8 cellular contexts compared by ENCODE assay signal in the genomic region with DNA sequence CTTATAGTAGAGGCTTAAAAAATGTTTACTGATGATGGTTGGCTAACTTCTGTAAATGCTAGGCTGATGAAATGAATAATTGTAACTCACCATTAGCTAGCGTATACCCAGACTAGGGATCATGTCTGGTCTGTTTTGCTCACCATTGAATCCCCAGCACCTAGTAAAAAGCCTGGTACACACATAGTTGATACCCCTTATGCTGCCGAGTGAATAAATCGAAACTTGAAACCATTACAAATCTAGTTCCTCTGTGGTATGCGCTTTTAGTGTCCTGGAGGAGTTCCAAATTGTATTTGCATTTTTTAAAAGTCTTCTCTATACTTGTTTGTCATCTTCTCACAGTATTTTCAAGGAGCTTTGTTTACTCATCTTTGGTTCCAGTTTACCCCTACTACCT.
DNase-seq lines count a peak whose midpoint lies in the region; ATAC-seq and TF ChIP-seq lines count a peak whose summit lies in the region.

No MANE protein-coding gene starts in this region.

- peak overlapping the region in 1 of 2 donors; percentile 48 for H3K27ac Mint-ChIP-seq in stimulated activated naive CD8-positive, alpha-beta T cell treated with anti-CD3 and anti-CD28 coated beads, Interleukin-15, amount 100 ng/mL, for 72 hours

- DNase-seq in GM20000 (ENCODE audit: low spot score) (peak; percentile 63), RWPE1 (ENCODE audit: low spot score) (peak; percentile 18), fibroblast of gingiva (ENCODE audit: low read depth) (peak; percentile 49), ACHN (no peak), amygdala (lab: John Stamatoyannopoulos, UW) (no peak)
- DNase-seq in stimulated activated naive CD8-positive, alpha-beta T cell treated with anti-CD3 and anti-CD28 coated beads, Interleukin-15, amount 100 ng/mL, for 72 hours: no peak

- no peak for TF ChIP-seq CTCF in C4-2B (conservative IDR thresholded peaks at IDR 0.05)
- TF ChIP-seq CTCF in GM20000 (IDR thresholded peaks at IDR 0.05; ENCODE audit: extremely low read depth, missing control alignments): no peak
- no peak for TF ChIP-seq CTCF in RWPE1 (conservative IDR thresholded peaks at IDR 0.05; ENCODE audit: low read depth)

- POLR2A ChIA-PET in RWPE1 (lab: Yijun Ruan, JAX; ENCODE audit: low non-redundant PET): interaction anchor here (2.0 kb wide), 1 partner anchor 43 kb away, joined by 10 read pairs; no protein-coding TSS in a partner anchor

- peak overlapping the region; percentile 83 to 88 for H3K4me3 Mint-ChIP-seq in stimulated activated naive CD8-positive, alpha-beta T cell treated with anti-CD3 and anti-CD28 coated beads, Interleukin-15, amount 100 ng/mL, for 72 hours

- in situ Hi-C loops in ACHN (cut with HindIII; ENCODE audit: low pct_ligation_motif_present, low pct_unique_long_range_greater_than_20kb, low sequenced_read_pairs): no loop called here

- H3K4me1 Mint-ChIP-seq in stimulated activated naive CD8-positive, alpha-beta T cell treated with anti-CD3 and anti-CD28 coated beads, Interleukin-15, amount 100 ng/mL, for 72 hours: peaks cover 52% of the 10 kb centered on the region

- ATAC-seq in stimulated activated naive CD8-positive, alpha-beta T cell treated with anti-CD3 and anti-CD28 coated beads, Interleukin-15, amount 100 ng/mL, for 72 hours: no peak
- ATAC-seq in GM18909 (IDR thresholded peaks at IDR 0.05; ENCODE audit: poor library complexity, unreplicated experiment): no peak

- CTCF ChIA-PET in RWPE1 (lab: Yijun Ruan, JAX): interaction anchor here (0.7 to 4.1 kb wide), 2 partner anchors 31 to 741 kb away, joined by 3 to 37 read pairs; no protein-coding TSS in a partner anchor

- H3K27me3 Mint-ChIP-seq in stimulated activated naive CD8-positive, alpha-beta T cell treated with anti-CD3 and anti-CD28 coated beads, Interleukin-15, amount 100 ng/mL, for 72 hours: peaks cover 8% of the 10 kb centered on the region

- no peaks in the 10 kb centered on the region for H3K9me3 Mint-ChIP-seq in stimulated activated naive CD8-positive, alpha-beta T cell treated with anti-CD3 and anti-CD28 coated beads, Interleukin-15, amount 100 ng/mL, for 72 hours

- H3K27ac ChIP-seq in C4-2B (peak overlapping the region; percentile 76), RWPE1 (peak overlapping the region; percentile 95)

Comparison
In these comparisons a context has a peak if more than half of its experiments do, and no peak if none do; other contexts are left out.
1. DNase-seq: peak in GM20000 (single experiment), RWPE1 (single experiment) and fibroblast of gingiva (single experiment); none in stimulated activated naive CD8-positive, alpha-beta T cell treated with anti-CD3 and anti-CD28 coated beads, Interleukin-15, amount 100 ng/mL, for 72 hours (0 of 2), ACHN (single experiment) and amygdala (0 of 56).